ENCODE assay signal across 8 cellular contexts in the genomic region with DNA sequence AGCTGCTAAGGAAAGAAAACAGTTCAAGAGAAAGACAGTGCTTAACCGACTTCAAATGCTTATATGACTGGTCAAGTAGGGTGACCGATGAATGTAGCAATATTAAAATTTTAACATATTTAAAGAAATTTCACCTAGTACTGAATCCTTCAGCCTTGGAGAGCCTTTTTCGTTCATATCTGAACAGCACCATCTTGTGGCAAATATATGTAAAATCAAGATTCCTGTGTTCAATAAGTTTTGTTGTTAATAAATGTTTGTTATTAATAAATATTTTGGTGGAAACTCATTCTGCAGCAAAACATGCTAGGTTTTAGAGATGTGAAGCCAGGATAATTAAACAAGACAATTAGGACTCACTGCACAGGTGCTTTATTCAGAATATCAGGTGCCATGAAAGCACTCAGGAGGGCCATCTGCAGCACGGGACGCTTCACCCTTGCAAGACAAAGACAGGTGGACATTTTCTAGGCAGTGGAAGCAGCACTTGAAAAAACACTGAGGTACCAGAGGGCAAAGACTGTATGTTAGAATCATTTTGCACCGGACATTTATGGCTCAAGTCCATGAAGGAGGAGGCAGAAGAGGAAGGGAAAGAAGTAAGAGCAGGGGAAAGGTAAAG. TPM values are rescaled to one million over a fixed set of nuclear protein-coding genes. Genes with fewer than 3 reads are reported as not detected.
DNase-seq lines count a peak whose midpoint lies in the region; FAIRE-seq and TF ChIP-seq lines count a peak whose summit lies in the region.

No MANE protein-coding gene starts in this region.

- FAIRE-seq in G401.6 (lab: Jason Lieb, UNC) = peak; percentile 85

- H3K4me1 Mint-ChIP-seq in activated T-helper 2 cell treated with anti-CD3 and anti-CD28 coated beads, Interferon-gamma antibody, Interleukin-2, Interleukin-4, amounts not matched to agents 10 μg/mL and 5 μg/mL and 100 μg/mL, durations not matched to agents 14 hours and 24 hours and 36 hours (ENCODE audit: low read depth) = no peaks in the 10 kb centered on the region

- in situ Hi-C loops in transverse colon (cut with MboI; ENCODE audit: low pct_ligation_motif_present in 1 of 4, low pct_unique_long_range_greater_than_20kb in 1 of 4, low sequenced_read_pairs in 3 of 4) = loop anchor here (5.0 to 25.0 kb wide), 3 partner anchors 272 to 499 kb away; no protein-coding TSS in a partner anchor

- no peaks in the 10 kb centered on the region for H3K36me3 Mint-ChIP-seq in activated T-helper 2 cell treated with anti-CD3 and anti-CD28 coated beads, Interferon-gamma antibody, Interleukin-2, Interleukin-4, amounts not matched to agents 10 μg/mL and 5 μg/mL and 100 μg/mL, durations not matched to agents 14 hours and 24 hours and 36 hours (ENCODE audit: low read depth)

- DNase-seq in Jurkat, Clone E6-1 (ENCODE audit: low read depth, low spot score) = peak; percentile 7
- peak; percentile 49 for DNase-seq in SKM-1 treated with dmso at 0.1 percent for 144 hours (lab: John Stamatoyannopoulos, UW; ENCODE audit: unreplicated experiment)
- DNase-seq in iPS-NIHi11 (ENCODE audit: low spot score) = peak; percentile 16
- DNase-seq in transverse colon = no peak
- no peak for DNase-seq in activated T-helper 2 cell treated with anti-CD3 and anti-CD28 coated beads, Interferon-gamma antibody, Interleukin-2, Interleukin-4, amounts not matched to agents 10 μg/mL and 5 μg/mL and 100 μg/mL, durations not matched to agents 14 hours and 24 hours and 36 hours (ENCODE audit: low spot score)
- no peak for DNase-seq in foreskin melanocyte
- DNase-seq in NCI-H187 (lab: John Stamatoyannopoulos, UW) = no peak

- H3K4me3 Mint-ChIP-seq in activated T-helper 2 cell treated with anti-CD3 and anti-CD28 coated beads, Interferon-gamma antibody, Interleukin-2, Interleukin-4, amounts not matched to agents 10 μg/mL and 5 μg/mL and 100 μg/mL, durations not matched to agents 14 hours and 24 hours and 36 hours (ENCODE audit: low read depth) = no peak overlapping the region

- H3K27me3 ChIP-seq in transverse colon = no peaks in the 10 kb centered on the region

- TF ChIP-seq CTCF in transverse colon (IDR thresholded peaks at IDR 0.05) = peak; percentile 50 to 63 (median 60)

- no peak for TF ChIP-seq POLR2A in transverse colon (IDR thresholded peaks at IDR 0.05)

- WGBS in transverse colon (ENCODE audit: low coverage in 1 of 2), 2 donors = 35 to 45% methylated on average over 6 of the region's 6 CpGs

- no peak overlapping the region for H3K27ac ChIP-seq in transverse colon

- H3K4me1 ChIP-seq in transverse colon = peaks cover 0 to 13% (median 0%) of the 10 kb centered on the region in 4 donors

- no peaks in the 10 kb centered on the region for H3K9me3 ChIP-seq in transverse colon

- no peaks in the 10 kb centered on the region for H3K9me3 Mint-ChIP-seq in activated T-helper 2 cell treated with anti-CD3 and anti-CD28 coated beads, Interferon-gamma antibody, Interleukin-2, Interleukin-4, amounts not matched to agents 10 μg/mL and 5 μg/mL and 100 μg/mL, durations not matched to agents 14 hours and 24 hours and 36 hours

- H3K27me3 Mint-ChIP-seq in activated T-helper 2 cell treated with anti-CD3 and anti-CD28 coated beads, Interferon-gamma antibody, Interleukin-2, Interleukin-4, amounts not matched to agents 10 μg/mL and 5 μg/mL and 100 μg/mL, durations not matched to agents 14 hours and 24 hours and 36 hours (ENCODE audit: low read depth) = peaks cover 15% of the 10 kb centered on the region

- no peaks in the 10 kb centered on the region for H3K36me3 ChIP-seq in transverse colon

- TF ChIP-seq EP300 in transverse colon (IDR thresholded peaks at IDR 0.05; ENCODE audit: low read depth) = no peak

- no peak overlapping the region for H3K4me3 ChIP-seq in Jurkat, Clone E6-1 (ENCODE audit: low read length)
- no peak overlapping the region for H3K4me3 ChIP-seq in transverse colon

- intact Hi-C loops in transverse colon (cut with DNase I; ENCODE audit: low total_unique reads) = no loop called here
- intact Hi-C loops in activated T-helper 2 cell treated with anti-CD3 and anti-CD28 coated beads, Interferon-gamma antibody, Interleukin-2, Interleukin-4, amounts not matched to agents 10 μg/mL and 5 μg/mL and 100 μg/mL, durations not matched to agents 14 hours and 24 hours and 36 hours (cut with micrococcal nuclease) = loop anchor here (1.0 to 5.0 kb wide), 2 partner anchors 199 to 277 kb away; no protein-coding TSS in a partner anchor

- no peak overlapping the region for H3K27ac Mint-ChIP-seq in activated T-helper 2 cell treated with anti-CD3 and anti-CD28 coated beads, Interferon-gamma antibody, Interleukin-2, Interleukin-4, amounts not matched to agents 10 μg/mL and 5 μg/mL and 100 μg/mL, durations not matched to agents 14 hours and 24 hours and 36 hours

RNA-seq across cellular contexts. Expression of a gene that starts 15.6 kb away (rescaled TPM):
- polyA plus RNA-seq in Jurkat, Clone E6-1 (2012; ENCODE audit: insufficient read depth, insufficient read length) = not detected
- total RNA-seq in transverse colon = 1 to 10 TPM in 1 of 4 donors, under 1 TPM in 1, not detected in 2; 0.68 to 1.1 TPM
- total RNA-seq in activated T-helper 2 cell treated with anti-CD3 and anti-CD28 coated beads, Interferon-gamma antibody, Interleukin-2, Interleukin-4, amounts not matched to agents 10 μg/mL and 5 μg/mL and 100 μg/mL, durations not matched to agents 14 hours and 24 hours and 36 hours = 0.85 TPM in 1 of 2 replicates, not detected in the other

RNA-seq across cellular contexts. Expression of a gene that starts 39.2 kb away (rescaled TPM):
- 14.9 TPM for polyA plus RNA-seq in Jurkat, Clone E6-1 (2012; ENCODE audit: insufficient read depth, insufficient read length)
- 100 to 1,000 TPM in 2 of 4 donors, 10 to 100 TPM in 2; 29.9 to 122 (median 98.2) TPM for total RNA-seq in transverse colon
- 40.2 and 40.9 TPM in 2 replicates for total RNA-seq in activated T-helper 2 cell treated with anti-CD3 and anti-CD28 coated beads, Interferon-gamma antibody, Interleukin-2, Interleukin-4, amounts not matched to agents 10 μg/mL and 5 μg/mL and 100 μg/mL, durations not matched to agents 14 hours and 24 hours and 36 hours

RNA-seq across cellular contexts. Expression of a gene that starts 42.1 kb away (rescaled TPM):
- polyA plus RNA-seq in Jurkat, Clone E6-1 (2012; ENCODE audit: insufficient read depth, insufficient read length) = 7.4 TPM
- 10 to 100 TPM in 3 of 4 donors, 1 to 10 TPM in 1; 5.8 to 46.0 (median 40.0) TPM for total RNA-seq in transverse colon
- total RNA-seq in activated T-helper 2 cell treated with anti-CD3 and anti-CD28 coated beads, Interferon-gamma antibody, Interleukin-2, Interleukin-4, amounts not matched to agents 10 μg/mL and 5 μg/mL and 100 μg/mL, durations not matched to agents 14 hours and 24 hours and 36 hours = 14.3 and 15.0 TPM in 2 replicates

Comparison
In these comparisons a context has a peak if more than half of its experiments do, and no peak if none do; other contexts are left out.
1. DNase-seq: peak in Jurkat, Clone E6-1 (single experiment), SKM-1 treated with dmso at 0.1 percent for 144 hours (single experiment) and iPS-NIHi11 (single experiment); none in transverse colon (single experiment), activated T-helper 2 cell treated with anti-CD3 and anti-CD28 coated beads, Interferon-gamma antibody, Interleukin-2, Interleukin-4, amounts not matched to agents 10 μg/mL and 5 μg/mL and 100 μg/mL, durations not matched to agents 14 hours and 24 hours and 36 hours (single experiment), foreskin melanocyte (single experiment) and NCI-H187 (0 of 2).